In the genomic region with DNA sequence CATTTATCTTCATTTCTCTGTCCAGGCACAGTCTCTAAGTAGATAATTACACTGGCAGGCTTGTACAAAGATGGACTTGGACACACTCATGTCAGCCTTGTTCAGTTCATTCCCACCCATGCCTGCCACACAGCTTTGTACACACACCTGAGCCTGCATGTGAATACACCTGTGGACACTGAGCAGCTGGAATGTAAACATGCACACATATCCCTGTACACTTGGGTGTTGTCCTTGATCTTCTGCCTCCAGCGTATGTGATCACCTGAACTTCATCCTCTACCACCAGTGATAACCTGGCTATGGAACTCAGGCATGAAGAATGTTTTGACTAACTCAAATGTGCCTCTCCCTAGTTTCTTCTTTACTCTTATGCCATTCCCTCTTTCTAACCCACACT, we compare ENCODE assay signal across 6 cellular contexts.
"Had no signal": no experiment of that assay in that cellular context is flagged by ENCODE, and none has a peak within 500 bp of the region (broad histone marks: within the 10 kb centered on the region; RNA-seq: fewer than 3 reads in every experiment).

No MANE protein-coding gene starts in this region.

- H3K27ac ChIP-seq: GM23248, HL-60 had no signal

- H3K4me3 ChIP-seq: GM23248, HAP-1 had no signal

- H3K9me3 ChIP-seq: HAP-1 had no signal

- H3K4me1 ChIP-seq: HAP-1 had no signal

- H3K36me3 ChIP-seq: HAP-1 had no signal

- DNase-seq: GM23248, GOT3, H7, HFFc6 had no signal
